8 cellular contexts compared by ENCODE assay signal in the genomic region with DNA sequence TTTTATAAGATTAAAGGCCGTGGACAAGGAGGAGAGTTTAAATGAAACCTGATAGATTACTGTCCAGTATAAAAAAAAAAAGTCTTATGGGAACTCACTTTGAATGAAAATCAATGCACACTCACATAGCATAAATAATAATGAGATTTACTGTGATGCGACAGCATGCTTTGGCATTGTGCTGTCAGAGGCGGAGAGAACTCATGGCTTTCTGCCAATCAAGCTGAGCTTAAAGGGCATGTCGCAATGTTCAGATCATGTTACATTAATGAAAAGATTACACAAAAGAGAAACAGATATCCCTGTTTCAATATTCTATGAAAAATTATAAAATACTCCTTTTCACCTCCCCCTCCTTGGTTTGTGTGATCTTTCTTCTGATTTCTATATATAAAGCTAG.
A peak's percentile ranks its signal among the peaks of the same experiment; 100 is the strongest.
DNase-seq lines count a peak whose midpoint lies in the region; ATAC-seq and TF ChIP-seq lines count a peak whose summit lies in the region.

No MANE protein-coding gene starts in this region.

- H2AFZ ChIP-seq in neuronal stem cell (ENCODE audit: low read length): no peak overlapping the region

- no peak overlapping the region for H3K14ac ChIP-seq in neuronal stem cell (ENCODE audit: low read length)

- H3K4ac ChIP-seq in neuronal stem cell (ENCODE audit: low read length): no peak overlapping the region

- H3K9ac ChIP-seq in skeletal muscle satellite cell (ENCODE audit: low read depth, low read length): no peak overlapping the region
- H3K9ac ChIP-seq in neuronal stem cell (ENCODE audit: low read depth, low read length, poor library complexity): no peak overlapping the region

- no peaks in the 10 kb centered on the region for H3K36me3 ChIP-seq in skeletal muscle satellite cell (ENCODE audit: insufficient read depth, low read length)
- no peaks in the 10 kb centered on the region for H3K36me3 ChIP-seq in neuronal stem cell (replicated peaks in 1 of 2; ENCODE audit: control insufficient read depth in 2 of 2, insufficient read depth in 2 of 2, low read length in 2 of 2)

- no peaks in the 10 kb centered on the region for H3K79me1 ChIP-seq in neuronal stem cell (ENCODE audit: low read depth, low read length)

- peak; percentile 4 for DNase-seq in HFF-Myc (ENCODE audit: extremely low read depth, low read depth)
- peak; percentile 78 for DNase-seq in NCI-H460 (ENCODE audit: extremely low read depth, low read depth)
- peak; percentile 95 for DNase-seq in epithelial cell of esophagus (ENCODE audit: low read depth)
- no peak for DNase-seq in neuronal stem cell (ENCODE audit: low spot score)
- no peak for DNase-seq in midbrain (lab: John Stamatoyannopoulos, UW)
- DNase-seq in stimulated activated CD4-positive, alpha-beta T cell treated with anti-CD3 and anti-CD28 coated beads, Interleukin-15, amount 100 ng/mL, for 24 hours: no peak

- H3K4me3 ChIP-seq in HFF-Myc (replicated peaks; ENCODE audit: low read depth, low read length) (no peak overlapping the region), epithelial cell of esophagus (ENCODE audit: low read length) (no peak overlapping the region), skeletal muscle satellite cell (ENCODE audit: low read length) (no peak overlapping the region), neuronal stem cell (ENCODE audit: low read length in 2 of 2) (no peak overlapping the region)

- H2BK15ac ChIP-seq in neuronal stem cell (ENCODE audit: low read length): no peak overlapping the region

- H3K23ac ChIP-seq in neuronal stem cell (ENCODE audit: low read depth, low read length, poor library complexity): no peak overlapping the region

- no peak overlapping the region for H4K91ac ChIP-seq in neuronal stem cell (ENCODE audit: low read depth, low read length, poor library complexity)

- H3K4me1 ChIP-seq in skeletal muscle satellite cell (ENCODE audit: control insufficient read depth, insufficient read depth, low read length) (peaks cover 10% of the 10 kb centered on the region), neuronal stem cell (ENCODE audit: control insufficient read depth in 2 of 2, insufficient read depth in 1 of 2, low read depth in 1 of 2, low read length in 2 of 2) (peaks cover 0 to 4% of the 10 kb centered on the region in 2 donors)

- no CpG with 5 or more reads among the region's 4 CpGs for WGBS in neuronal stem cell (ENCODE audit: extremely low coverage in 2 of 2, insufficient read length in 2 of 2, insufficient replicate concordance in 1 of 2), 2 donors

- no peak for TF ChIP-seq CTCF in HFF-Myc (IDR thresholded peaks at IDR 0.05; ENCODE audit: low read depth, low read length, missing control alignments)
- TF ChIP-seq CTCF in epithelial cell of esophagus (IDR thresholded peaks at IDR 0.05; ENCODE audit: insufficient read depth, low read depth, low read length, missing control alignments): no peak

- no peaks in the 10 kb centered on the region for H3K9me3 ChIP-seq in skeletal muscle satellite cell (replicated peaks; ENCODE audit: low read length)
- no peaks in the 10 kb centered on the region for H3K9me3 ChIP-seq in neuronal stem cell (replicated peaks in 1 of 2; ENCODE audit: control insufficient read depth in 2 of 2, insufficient read depth in 1 of 2, low read depth in 1 of 2, low read length in 2 of 2)

- no peak overlapping the region for H2BK5ac ChIP-seq in neuronal stem cell (ENCODE audit: low read length)

- no peak overlapping the region for H2BK12ac ChIP-seq in neuronal stem cell (ENCODE audit: low read length)

- H3K27ac ChIP-seq in neuronal stem cell (replicated peaks; ENCODE audit: low read length): no peak overlapping the region

- H3K18ac ChIP-seq in neuronal stem cell (ENCODE audit: low read length): no peak overlapping the region

- no peak overlapping the region for H4K8ac ChIP-seq in neuronal stem cell (ENCODE audit: low read depth, low read length)

- no peak for ATAC-seq in HG03457 (IDR thresholded peaks at IDR 0.05; ENCODE audit: unreplicated experiment)

- H3K4me2 ChIP-seq in skeletal muscle satellite cell (ENCODE audit: low read length): peak overlapping the region; percentile 26
- no peak overlapping the region for H3K4me2 ChIP-seq in neuronal stem cell (ENCODE audit: insufficient read depth, low read length, poor library complexity, severe bottlenecking)

- H2BK120ac ChIP-seq in neuronal stem cell (ENCODE audit: low read depth, low read length): no peak overlapping the region

- H2AK5ac ChIP-seq in neuronal stem cell (ENCODE audit: low read depth, low read length): no peak overlapping the region

- H3K27me3 ChIP-seq in skeletal muscle satellite cell (ENCODE audit: control insufficient read depth, insufficient read depth, low read length) (no peaks in the 10 kb centered on the region), neuronal stem cell (ENCODE audit: control insufficient read depth in 3 of 3, insufficient read depth in 3 of 3, low read depth in 1 of 3, low read length in 3 of 3) (no peaks in the 10 kb centered on the region)

Comparison
In these comparisons a context has a peak if more than half of its experiments do, and no peak if none do; other contexts are left out.
1. DNase-seq: peak in HFF-Myc (single experiment), NCI-H460 (single experiment) and epithelial cell of esophagus (single experiment); none in neuronal stem cell (single experiment), midbrain (single experiment) and stimulated activated CD4-positive, alpha-beta T cell treated with anti-CD3 and anti-CD28 coated beads, Interleukin-15, amount 100 ng/mL, for 24 hours (single experiment).